In the genomic region with DNA sequence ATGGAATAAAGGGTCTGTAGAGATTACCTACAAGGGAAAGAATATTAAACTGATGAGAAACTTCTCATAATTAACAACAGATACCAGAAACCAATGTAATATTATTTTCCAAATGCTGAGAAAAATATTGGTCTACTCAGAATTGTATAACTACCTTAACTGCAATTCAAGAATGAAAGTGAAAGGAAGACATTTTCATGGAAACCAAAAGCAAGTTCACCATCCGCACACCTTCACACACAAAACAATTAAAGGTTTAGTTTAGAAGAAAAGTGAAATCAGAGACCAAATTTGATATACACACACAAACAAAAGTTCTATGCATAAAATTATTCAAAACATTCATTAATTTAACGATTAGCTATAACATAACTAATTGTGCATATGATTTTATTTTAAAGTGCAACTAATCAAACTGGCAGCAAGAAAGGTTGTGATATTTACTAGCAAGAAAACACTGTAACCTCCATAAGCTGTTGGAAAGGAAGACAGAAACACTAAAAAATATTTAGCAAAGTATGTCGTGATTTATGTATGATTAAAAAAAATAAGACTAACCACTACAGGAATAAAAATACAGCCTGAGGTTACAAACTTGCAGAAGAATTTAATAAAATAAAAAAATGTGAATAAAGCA, we compare ENCODE assay signal across 10 cellular contexts.
DNase-seq lines count a peak whose midpoint lies in the region; ATAC-seq, FAIRE-seq and TF ChIP-seq lines count a peak whose summit lies in the region.
"Had no signal": no experiment of that assay in that cellular context is flagged by ENCODE, and none has a peak within 500 bp of the region (broad histone marks: within the 10 kb centered on the region; RNA-seq: fewer than 3 reads in every experiment).

No MANE protein-coding gene starts in this region.

- no peaks in the 10 kb centered on the region for H3K27me3 Mint-ChIP-seq in activated T-cell treated with anti-CD3 and anti-CD28 coated beads, Interleukin-2, amount 50 U/mL, for 72 hours (ENCODE audit: low read depth)
- H3K27me3 Mint-ChIP-seq in IgD-negative memory B cell: peaks cover 2% of the 10 kb centered on the region

- TF ChIP-seq CTCF in kidney (IDR thresholded peaks at IDR 0.05; ENCODE audit: borderline replicate concordance, extremely low read depth, insufficient read depth): no peak

- H3K27ac ChIP-seq in kidney (ENCODE audit: low read depth in 2 of 2, low read length in 2 of 2): no peak overlapping the region
- H3K27ac ChIP-seq: adrenal gland, epithelial cell of prostate had no signal

- H3K9ac ChIP-seq in kidney (ENCODE audit: low read length in 2 of 2): no peak overlapping the region

- H3K4me1 ChIP-seq in kidney (ENCODE audit: control insufficient read depth in 1 of 2, insufficient read depth in 1 of 2, low read depth in 1 of 2, low read length in 2 of 2): no peaks in the 10 kb centered on the region
- H3K4me1 ChIP-seq: adrenal gland had no signal

- intact Hi-C loops in kidney (cut with DNase I): no loop called here

- peaks cover 13% of the 10 kb centered on the region for H3K4me1 Mint-ChIP-seq in activated T-cell treated with anti-CD3 and anti-CD28 coated beads, Interleukin-2, amount 50 U/mL, for 72 hours (ENCODE audit: low read depth)
- peaks cover 8 to 20% (median 16%) of the 10 kb centered on the region in 3 donors for H3K4me1 Mint-ChIP-seq in IgD-negative memory B cell

- peak overlapping the region; percentile 39 to 66 for H3K4me3 Mint-ChIP-seq in activated T-cell treated with anti-CD3 and anti-CD28 coated beads, Interleukin-2, amount 50 U/mL, for 72 hours
- H3K4me3 Mint-ChIP-seq in IgD-negative memory B cell: peak overlapping the region in 3 of 4 donors; percentile 67 to 87 (median 69)

- no peaks in the 10 kb centered on the region for H3K9me3 ChIP-seq in kidney (ENCODE audit: control insufficient read depth in 1 of 2, low read length in 2 of 2)
- H3K9me3 ChIP-seq: adrenal gland had no signal

- DNase-seq in activated T-cell treated with anti-CD3 and anti-CD28 coated beads, Interleukin-2, amount 50 U/mL, for 72 hours: no peak
- DNase-seq in activated T-cell treated with anti-CD3 and anti-CD28 coated beads, Interleukin-2, amount 50 U/mL, for 48 hours: no peak
- DNase-seq in kidney (no peak), dermis blood vessel endothelial cell (no peak), NCI-H69 (lab: John Stamatoyannopoulos, UW) (no peak)
- DNase-seq: adrenal gland had no signal

- peak overlapping the region; percentile 22 to 27 for H3K4me3 ChIP-seq in kidney (ENCODE audit: low read length in 2 of 2)
- H3K4me3 ChIP-seq: adrenal gland had no signal

- FAIRE-seq in kidney (lab: Jason Lieb, UNC): peak; percentile 11

- no peaks in the 10 kb centered on the region for H3K36me3 Mint-ChIP-seq in activated T-cell treated with anti-CD3 and anti-CD28 coated beads, Interleukin-2, amount 50 U/mL, for 72 hours (ENCODE audit: insufficient read depth in 2 of 2)
- H3K36me3 Mint-ChIP-seq in IgD-negative memory B cell: no peaks in the 10 kb centered on the region

- no peak for ATAC-seq in activated T-cell treated with anti-CD3 and anti-CD28 coated beads, Interleukin-2, amount 50 U/mL, for 72 hours (replicated peaks in 1 of 2)
- peak; percentile 85 for ATAC-seq in GM21381 (IDR thresholded peaks at IDR 0.05; ENCODE audit: unreplicated experiment)
- no peak for ATAC-seq in GM18861 (IDR thresholded peaks at IDR 0.05; ENCODE audit: unreplicated experiment)

- H3K27ac Mint-ChIP-seq in activated T-cell treated with anti-CD3 and anti-CD28 coated beads, Interleukin-2, amount 50 U/mL, for 72 hours: no peak overlapping the region
- H3K27ac Mint-ChIP-seq in IgD-negative memory B cell: no peak overlapping the region

- H3K36me3 ChIP-seq in kidney (ENCODE audit: control insufficient read depth in 1 of 2, insufficient read depth in 2 of 2, low read length in 2 of 2): no peaks in the 10 kb centered on the region
- H3K36me3 ChIP-seq: adrenal gland had no signal

- peaks cover 0 to 3% of the 10 kb centered on the region in 2 donors for H3K9me3 Mint-ChIP-seq in activated T-cell treated with anti-CD3 and anti-CD28 coated beads, Interleukin-2, amount 50 U/mL, for 72 hours
- no peaks in the 10 kb centered on the region for H3K9me3 Mint-ChIP-seq in IgD-negative memory B cell
